ENCODE assay signal across 2 cellular contexts in the genomic region with DNA sequence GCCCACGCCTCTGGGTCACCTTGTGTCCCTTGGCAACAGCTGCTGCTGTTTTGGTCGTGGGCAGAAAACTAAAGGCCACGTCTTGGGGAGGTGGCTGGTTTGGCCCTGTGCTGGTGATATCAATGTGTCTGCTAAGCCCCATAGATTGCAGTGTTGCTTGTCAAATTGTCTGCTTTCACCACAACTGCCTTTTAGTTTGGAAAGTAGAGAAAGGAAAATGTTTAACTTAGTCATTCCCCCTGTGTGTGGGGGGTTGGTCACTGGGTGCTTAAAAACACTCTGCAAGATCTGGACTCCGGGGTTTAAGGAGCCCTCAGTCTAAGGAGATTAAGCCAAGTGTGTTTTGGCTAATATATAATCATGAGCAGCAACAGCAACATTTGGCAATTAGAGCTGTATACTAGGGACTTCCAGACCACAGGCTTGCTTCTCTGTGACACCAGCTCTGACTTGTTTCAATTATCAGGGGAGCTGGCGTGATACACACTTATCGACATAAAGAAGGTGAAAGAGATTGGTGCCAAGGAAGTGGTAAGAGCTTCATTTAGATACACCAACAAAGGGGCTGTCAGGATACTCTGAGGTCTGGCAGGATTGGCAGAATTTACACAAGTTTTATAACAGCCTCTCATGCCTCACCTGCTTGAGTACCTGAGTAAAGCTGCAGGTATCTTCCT.
A peak's percentile ranks its signal among the peaks of the same experiment; 100 is the strongest.
TF ChIP-seq lines count a peak whose summit lies in the region.

No MANE protein-coding gene starts in this region.

TF ChIP-seq in A549, 52 proteins besides CTCF, POLR2A, EP300 and RAD21:
- TF ChIP-seq, protein P1, sequence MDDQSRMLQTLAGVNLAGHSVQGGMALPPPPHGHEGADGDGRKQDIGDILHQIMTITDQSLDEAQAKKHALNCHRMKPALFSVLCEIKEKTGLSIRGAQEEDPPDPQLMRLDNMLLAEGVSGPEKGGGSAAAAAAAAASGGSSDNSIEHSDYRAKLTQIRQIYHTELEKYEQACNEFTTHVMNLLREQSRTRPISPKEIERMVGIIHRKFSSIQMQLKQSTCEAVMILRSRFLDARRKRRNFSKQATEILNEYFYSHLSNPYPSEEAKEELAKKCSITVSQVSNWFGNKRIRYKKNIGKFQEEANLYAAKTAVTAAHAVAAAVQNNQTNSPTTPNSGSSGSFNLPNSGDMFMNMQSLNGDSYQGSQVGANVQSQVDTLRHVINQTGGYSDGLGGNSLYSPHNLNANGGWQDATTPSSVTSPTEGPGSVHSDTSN (IDR thresholded peaks at IDR 0.05), result no peak
- TF ChIP-seq PHF8 (IDR thresholded peaks at IDR 0.05; ENCODE audit: borderline replicate concordance, low read depth), result no peak
- no peak for TF ChIP-seq JUNB (IDR thresholded peaks at IDR 0.05)
- TF ChIP-seq CBX2 (IDR thresholded peaks at IDR 0.05; ENCODE audit: borderline replicate concordance, low read depth), result no peak
- TF ChIP-seq KDM1A (IDR thresholded peaks at IDR 0.05; ENCODE audit: low read depth), result no peak
- no peak for TF ChIP-seq NR3C1 (IDR thresholded peaks at IDR 0.05)
- TF ChIP-seq, protein P2, sequence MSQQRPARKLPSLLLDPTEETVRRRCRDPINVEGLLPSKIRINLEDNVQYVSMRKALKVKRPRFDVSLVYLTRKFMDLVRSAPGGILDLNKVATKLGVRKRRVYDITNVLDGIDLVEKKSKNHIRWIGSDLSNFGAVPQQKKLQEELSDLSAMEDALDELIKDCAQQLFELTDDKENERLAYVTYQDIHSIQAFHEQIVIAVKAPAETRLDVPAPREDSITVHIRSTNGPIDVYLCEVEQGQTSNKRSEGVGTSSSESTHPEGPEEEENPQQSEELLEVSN (IDR thresholded peaks at IDR 0.05; ENCODE audit: borderline replicate concordance, low read depth), result no peak
- TF ChIP-seq RNF2 (IDR thresholded peaks at IDR 0.05; ENCODE audit: borderline replicate concordance, low read depth), result no peak
- TF ChIP-seq EHMT2 (IDR thresholded peaks at IDR 0.05; ENCODE audit: low read depth), result no peak
- TF ChIP-seq MYC (IDR thresholded peaks at IDR 0.05; ENCODE audit: borderline replicate concordance, low read length), result no peak
- no peak for TF ChIP-seq HOXB5 (CRISPR knock-in tag; IDR thresholded peaks at IDR 0.05)
- TF ChIP-seq SMC3 (IDR thresholded peaks at IDR 0.05), result no peak
- TF ChIP-seq HOXB13 (CRISPR knock-in tag; IDR thresholded peaks at IDR 0.05; ENCODE audit: low read depth), result no peak
- TF ChIP-seq, protein P3, sequence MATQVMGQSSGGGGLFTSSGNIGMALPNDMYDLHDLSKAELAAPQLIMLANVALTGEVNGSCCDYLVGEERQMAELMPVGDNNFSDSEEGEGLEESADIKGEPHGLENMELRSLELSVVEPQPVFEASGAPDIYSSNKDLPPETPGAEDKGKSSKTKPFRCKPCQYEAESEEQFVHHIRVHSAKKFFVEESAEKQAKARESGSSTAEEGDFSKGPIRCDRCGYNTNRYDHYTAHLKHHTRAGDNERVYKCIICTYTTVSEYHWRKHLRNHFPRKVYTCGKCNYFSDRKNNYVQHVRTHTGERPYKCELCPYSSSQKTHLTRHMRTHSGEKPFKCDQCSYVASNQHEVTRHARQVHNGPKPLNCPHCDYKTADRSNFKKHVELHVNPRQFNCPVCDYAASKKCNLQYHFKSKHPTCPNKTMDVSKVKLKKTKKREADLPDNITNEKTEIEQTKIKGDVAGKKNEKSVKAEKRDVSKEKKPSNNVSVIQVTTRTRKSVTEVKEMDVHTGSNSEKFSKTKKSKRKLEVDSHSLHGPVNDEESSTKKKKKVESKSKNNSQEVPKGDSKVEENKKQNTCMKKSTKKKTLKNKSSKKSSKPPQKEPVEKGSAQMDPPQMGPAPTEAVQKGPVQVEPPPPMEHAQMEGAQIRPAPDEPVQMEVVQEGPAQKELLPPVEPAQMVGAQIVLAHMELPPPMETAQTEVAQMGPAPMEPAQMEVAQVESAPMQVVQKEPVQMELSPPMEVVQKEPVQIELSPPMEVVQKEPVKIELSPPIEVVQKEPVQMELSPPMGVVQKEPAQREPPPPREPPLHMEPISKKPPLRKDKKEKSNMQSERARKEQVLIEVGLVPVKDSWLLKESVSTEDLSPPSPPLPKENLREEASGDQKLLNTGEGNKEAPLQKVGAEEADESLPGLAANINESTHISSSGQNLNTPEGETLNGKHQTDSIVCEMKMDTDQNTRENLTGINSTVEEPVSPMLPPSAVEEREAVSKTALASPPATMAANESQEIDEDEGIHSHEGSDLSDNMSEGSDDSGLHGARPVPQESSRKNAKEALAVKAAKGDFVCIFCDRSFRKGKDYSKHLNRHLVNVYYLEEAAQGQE (IDR thresholded peaks at IDR 0.05), result no peak
- no peak for TF ChIP-seq FOSB (CRISPR knock-in tag; IDR thresholded peaks at IDR 0.05)
- no peak for TF ChIP-seq NPAS2 (CRISPR knock-in tag; IDR thresholded peaks at IDR 0.05; ENCODE audit: borderline replicate concordance)
- TF ChIP-seq, protein P4, sequence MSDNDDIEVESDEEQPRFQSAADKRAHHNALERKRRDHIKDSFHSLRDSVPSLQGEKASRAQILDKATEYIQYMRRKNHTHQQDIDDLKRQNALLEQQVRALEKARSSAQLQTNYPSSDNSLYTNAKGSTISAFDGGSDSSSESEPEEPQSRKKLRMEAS (IDR thresholded peaks at IDR 0.05), result no peak
- no peak for TF ChIP-seq MAFK (IDR thresholded peaks at IDR 0.05; ENCODE audit: partially characterized antibody)
- TF ChIP-seq CHD4 (IDR thresholded peaks at IDR 0.05; ENCODE audit: borderline replicate concordance), result no peak

TF ChIP-seq in IMR-90, 13 proteins besides CTCF, POLR2A, EP300 and RAD21:
- TF ChIP-seq, protein P5, sequence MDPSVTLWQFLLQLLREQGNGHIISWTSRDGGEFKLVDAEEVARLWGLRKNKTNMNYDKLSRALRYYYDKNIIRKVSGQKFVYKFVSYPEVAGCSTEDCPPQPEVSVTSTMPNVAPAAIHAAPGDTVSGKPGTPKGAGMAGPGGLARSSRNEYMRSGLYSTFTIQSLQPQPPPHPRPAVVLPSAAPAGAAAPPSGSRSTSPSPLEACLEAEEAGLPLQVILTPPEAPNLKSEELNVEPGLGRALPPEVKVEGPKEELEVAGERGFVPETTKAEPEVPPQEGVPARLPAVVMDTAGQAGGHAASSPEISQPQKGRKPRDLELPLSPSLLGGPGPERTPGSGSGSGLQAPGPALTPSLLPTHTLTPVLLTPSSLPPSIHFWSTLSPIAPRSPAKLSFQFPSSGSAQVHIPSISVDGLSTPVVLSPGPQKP (IDR thresholded peaks at IDR 0.05; ENCODE audit: borderline replicate concordance, low read depth, low read length), result no peak
- TF ChIP-seq RFX5 (IDR thresholded peaks at IDR 0.05; ENCODE audit: low read depth, low read length), result no peak
- TF ChIP-seq FOS (IDR thresholded peaks at IDR 0.05; ENCODE audit: low read depth, low read length), result no peak
- TF ChIP-seq, protein P6, sequence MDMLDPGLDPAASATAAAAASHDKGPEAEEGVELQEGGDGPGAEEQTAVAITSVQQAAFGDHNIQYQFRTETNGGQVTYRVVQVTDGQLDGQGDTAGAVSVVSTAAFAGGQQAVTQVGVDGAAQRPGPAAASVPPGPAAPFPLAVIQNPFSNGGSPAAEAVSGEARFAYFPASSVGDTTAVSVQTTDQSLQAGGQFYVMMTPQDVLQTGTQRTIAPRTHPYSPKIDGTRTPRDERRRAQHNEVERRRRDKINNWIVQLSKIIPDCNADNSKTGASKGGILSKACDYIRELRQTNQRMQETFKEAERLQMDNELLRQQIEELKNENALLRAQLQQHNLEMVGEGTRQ (IDR thresholded peaks at IDR 0.05; ENCODE audit: low read depth, low read length), result no peak
- no peak for TF ChIP-seq NFE2L2 (IDR thresholded peaks at IDR 0.05; ENCODE audit: low read depth, low read length)
- TF ChIP-seq MAFK (IDR thresholded peaks at IDR 0.05; ENCODE audit: low read depth, low read length), result 0 out of 2 replicates have a peak, but pooled peaks have one; percentile 3
- no peak for TF ChIP-seq SMC3 (IDR thresholded peaks at IDR 0.05; ENCODE audit: low read depth, low read length)
- TF ChIP-seq BHLHE40 (IDR thresholded peaks at IDR 0.05; ENCODE audit: low read depth, low read length), result no peak
- TF ChIP-seq RCOR1 (IDR thresholded peaks at IDR 0.05; ENCODE audit: insufficient replicate concordance, low read length), result no peak
- peak; percentile 40; the same call in 1 of the 2 replicates for TF ChIP-seq MXI1 (IDR thresholded peaks at IDR 0.05; ENCODE audit: borderline replicate concordance, low read depth, low read length)
- TF ChIP-seq MAZ (IDR thresholded peaks at IDR 0.05; ENCODE audit: borderline replicate concordance, low read depth, low read length), result 0 out of 2 replicates have a peak, but pooled peaks have one; percentile 10
- no peak for TF ChIP-seq CHD1 (IDR thresholded peaks at IDR 0.05; ENCODE audit: low read depth, low read length)
- TF ChIP-seq CEBPB (IDR thresholded peaks at IDR 0.05; ENCODE audit: low read depth, low read length), result peak; percentile 21; the same call in 1 of the 2 replicates
